ENCODE assay signal across 1 cellular context in genomic region chr2:10934979-10935350, GRCh38.
TF ChIP-seq lines count a peak whose summit lies in the region.

No MANE protein-coding gene starts in this region.

TF ChIP-seq in SK-N-SH, 30 proteins besides CTCF, POLR2A, EP300 and RAD21 (continued from another document):
- no peak for TF ChIP-seq REST (IDR thresholded peaks at IDR 0.05; ENCODE audit: low read depth, low read length)
- no peak for TF ChIP-seq NFIC (IDR thresholded peaks at IDR 0.05; ENCODE audit: borderline replicate concordance)
- TF ChIP-seq ZBTB33 (IDR thresholded peaks at IDR 0.05; ENCODE audit: borderline replicate concordance, low read depth), result no peak
- TF ChIP-seq GABPA (IDR thresholded peaks at IDR 0.05; ENCODE audit: low read depth), result no peak
- no peak for TF ChIP-seq FOSL2 (IDR thresholded peaks at IDR 0.05; ENCODE audit: borderline replicate concordance, low read depth)
- no peak for TF ChIP-seq IRF3 (IDR thresholded peaks at IDR 0.05; ENCODE audit: low read depth, low read length)
- no peak for TF ChIP-seq RXRA (IDR thresholded peaks at IDR 0.05; ENCODE audit: borderline replicate concordance, low read depth)
- no peak for TF ChIP-seq JUND (IDR thresholded peaks at IDR 0.05)
